8 cellular contexts compared by ENCODE assay signal in the genomic region with DNA sequence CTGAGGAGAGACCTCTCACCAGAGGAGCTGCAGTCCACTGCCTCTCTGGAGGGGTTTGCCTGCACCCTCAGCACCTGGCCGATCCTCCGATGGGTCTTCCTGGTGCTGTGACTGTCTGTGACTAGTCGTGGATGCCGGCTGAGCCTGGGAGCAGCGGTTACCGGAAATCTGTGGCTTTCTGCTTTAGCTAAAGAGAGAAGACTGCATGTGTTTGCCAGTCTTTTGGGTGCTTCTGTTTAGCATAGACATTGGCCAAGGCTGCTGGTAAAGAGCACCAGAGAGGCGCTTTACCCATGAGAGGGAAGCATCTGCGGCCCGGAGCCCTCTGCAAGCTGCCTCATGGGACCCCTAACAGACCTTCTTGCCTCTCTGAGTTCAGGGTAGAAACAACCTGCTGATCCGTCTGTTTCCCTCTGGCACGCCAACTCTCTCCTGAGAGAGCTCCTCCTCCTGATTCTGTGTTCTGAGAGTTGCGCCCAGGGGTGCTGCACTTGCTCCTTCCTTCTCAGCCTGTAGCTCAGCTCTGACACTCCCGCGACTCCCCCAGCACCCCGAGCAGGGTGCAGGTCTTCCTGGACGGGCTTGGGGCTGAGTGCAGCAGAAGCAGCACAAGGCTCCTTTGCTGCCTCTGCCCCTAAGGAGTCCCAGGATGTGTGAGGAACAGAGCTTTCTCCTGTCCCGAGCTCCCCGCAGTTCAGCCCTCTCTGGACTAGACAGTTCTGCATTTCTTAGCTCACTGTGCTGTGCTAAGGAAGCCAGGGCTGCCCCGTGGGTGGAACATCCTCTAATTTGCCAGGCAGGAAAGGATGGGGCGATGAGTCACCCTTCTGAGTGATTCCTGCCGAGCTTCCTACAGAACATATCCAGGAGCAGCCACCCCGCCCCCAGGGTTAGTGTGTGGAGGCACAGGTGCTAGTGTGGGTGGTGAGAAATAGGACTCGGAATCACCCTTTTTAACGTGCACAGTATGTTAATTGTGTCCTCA.
DNase-seq lines count a peak whose midpoint lies in the region; ATAC-seq, FAIRE-seq and TF ChIP-seq lines count a peak whose summit lies in the region.

No MANE protein-coding gene starts in this region.

- no peak for TF ChIP-seq CTCF in left ventricle myocardium inferior (IDR thresholded peaks at IDR 0.05; ENCODE audit: borderline replicate concordance)
- TF ChIP-seq CTCF in D721Med (IDR thresholded peaks at IDR 0.05; ENCODE audit: insufficient read depth, missing control alignments): no peak

- no peaks in the 10 kb centered on the region for H3K27me3 ChIP-seq in left ventricle myocardium inferior (ENCODE audit: low read depth)
- no peaks in the 10 kb centered on the region for H3K27me3 ChIP-seq in rectal smooth muscle tissue (ENCODE audit: control insufficient read depth, insufficient read depth, low read length)

- H3K36me3 ChIP-seq in left ventricle myocardium inferior (no peaks in the 10 kb centered on the region), rectal smooth muscle tissue (ENCODE audit: control insufficient read depth, insufficient read depth, low read length) (no peaks in the 10 kb centered on the region)

- peaks cover 39% of the 10 kb centered on the region for H3K4me1 Mint-ChIP-seq in activated naive CD8-positive, alpha-beta T cell treated with anti-CD3 and anti-CD28 coated beads for 36 hours

- intact Hi-C loops in left ventricle myocardium inferior (cut with micrococcal nuclease): no loop called here

- H3K9me3 Mint-ChIP-seq in activated naive CD8-positive, alpha-beta T cell treated with anti-CD3 and anti-CD28 coated beads for 36 hours: no peaks in the 10 kb centered on the region

- H3K4me3 Mint-ChIP-seq in activated naive CD8-positive, alpha-beta T cell treated with anti-CD3 and anti-CD28 coated beads for 36 hours: peak overlapping the region; percentile 54

- H3K36me3 Mint-ChIP-seq in activated naive CD8-positive, alpha-beta T cell treated with anti-CD3 and anti-CD28 coated beads for 36 hours: no peaks in the 10 kb centered on the region

- H3K27ac Mint-ChIP-seq in activated naive CD8-positive, alpha-beta T cell treated with anti-CD3 and anti-CD28 coated beads for 36 hours: no peak overlapping the region

- no peak for ATAC-seq in GM19035 (IDR thresholded peaks at IDR 0.05; ENCODE audit: unreplicated experiment)

- no peaks in the 10 kb centered on the region for H3K27me3 Mint-ChIP-seq in activated naive CD8-positive, alpha-beta T cell treated with anti-CD3 and anti-CD28 coated beads for 36 hours

- DNase-seq in COLO668 (lab: John Stamatoyannopoulos, UW; ENCODE audit: unreplicated experiment) (peak; percentile 88), GOT3 (lab: John Stamatoyannopoulos, UW) (peak; percentile 32), NCI-H2171 treated with DMSO at 0.1 percent for 48 hours (lab: John Stamatoyannopoulos, UW) (peak; percentile 58), left ventricle myocardium inferior (peak; percentile 79), D721Med (ENCODE audit: insufficient read length, low spot score) (no peak)
- no peak for DNase-seq in activated naive CD8-positive, alpha-beta T cell treated with anti-CD3 and anti-CD28 coated beads for 36 hours

- H3K9ac ChIP-seq in rectal smooth muscle tissue (ENCODE audit: low read length): no peak overlapping the region

- peaks cover 53% of the 10 kb centered on the region for H3K4me1 ChIP-seq in left ventricle myocardium inferior
- H3K4me1 ChIP-seq in rectal smooth muscle tissue (ENCODE audit: control insufficient read depth, insufficient read depth, low read length): no peaks in the 10 kb centered on the region

- H3K4me3 ChIP-seq in left ventricle myocardium inferior: peak overlapping the region; percentile 50
- H3K4me3 ChIP-seq in rectal smooth muscle tissue (ENCODE audit: low read length): peak overlapping the region; percentile 25

- H3K9me3 ChIP-seq in left ventricle myocardium inferior (replicated peaks): no peaks in the 10 kb centered on the region

- H3K27ac ChIP-seq in left ventricle myocardium inferior (replicated peaks) (peak overlapping the region; percentile 86), rectal smooth muscle tissue (ENCODE audit: low read depth, low read length) (no peak overlapping the region)

- no peak for FAIRE-seq in D721Med (lab: Jason Lieb, UNC)

Comparison
In these comparisons a context has a peak if more than half of its experiments do, and no peak if none do; other contexts are left out.
1. DNase-seq: peak in COLO668 (single experiment), GOT3 (single experiment), NCI-H2171 treated with DMSO at 0.1 percent for 48 hours (single experiment) and left ventricle myocardium inferior (single experiment); none in activated naive CD8-positive, alpha-beta T cell treated with anti-CD3 and anti-CD28 coated beads for 36 hours (single experiment) and D721Med (single experiment).